25 cellular contexts compared by ENCODE assay signal in genomic region chr2:154694881-154695280, GRCh38. TPM values are rescaled to one million over a fixed set of nuclear protein-coding genes. Genes with fewer than 3 reads are reported as not detected.
"Had no signal": no experiment of that assay in that cellular context is flagged by ENCODE, and none has a peak within 500 bp of the region (broad histone marks: within the 10 kb centered on the region; RNA-seq: fewer than 3 reads in every experiment).

No MANE protein-coding gene starts in this region.

- H3K27ac ChIP-seq: esophagus squamous epithelium, hepatocyte, parathyroid adenoma, prostate gland, spleen, stomach, thoracic aorta, transverse colon had no signal

- H3K27ac Mint-ChIP-seq: effector memory CD8-positive, alpha-beta T cell; naive thymus-derived CD4-positive, alpha-beta T cell; nephron progenitor cell; stimulated activated naive B cell treated with anti-CD40 and anti-IgM and Interleukin-4, amounts not matched to agents 10 μg/mL and 1 μg/mL and 100 μg/mL, for 72 hours had no signal

- H3K4me3 ChIP-seq: esophagus squamous epithelium, gastroesophageal sphincter, hepatocyte, prostate gland, spleen, stomach, thoracic aorta, transverse colon had no signal

- H3K4me3 Mint-ChIP-seq: effector memory CD8-positive, alpha-beta T cell; naive thymus-derived CD4-positive, alpha-beta T cell; nephron progenitor cell; stimulated activated naive B cell treated with anti-CD40 and anti-IgM and Interleukin-4, amounts not matched to agents 10 μg/mL and 1 μg/mL and 100 μg/mL, for 72 hours had no signal

- H3K36me3 ChIP-seq: esophagus squamous epithelium, gastroesophageal sphincter, prostate gland, spleen, stomach, thoracic aorta, transverse colon had no signal

- H3K9ac ChIP-seq: parathyroid adenoma had no signal

- H3K27me3 ChIP-seq: hepatocyte had no signal

- DNase-seq: effector memory CD8-positive, alpha-beta T cell; esophagus squamous epithelium; foreskin fibroblast; glutamatergic neuron; left colon; naive thymus-derived CD4-positive, alpha-beta T cell; nephron progenitor cell; spleen; stimulated activated CD4-positive, alpha-beta T cell treated with anti-CD3 and anti-CD28 coated beads, Interleukin-15, amount 100 ng/mL, for 24 hours; stimulated activated CD4-positive, alpha-beta T cell treated with anti-CD3 and anti-CD28 coated beads, Interleukin-1b, Interleukin-23, amount 100 ng/mL, for 48 hours; stimulated activated CD4-positive, alpha-beta T cell treated with anti-CD3 and anti-CD28 coated beads, Interleukin-4, amount 100 ng/mL, for 4 hours; stimulated activated naive B cell treated with anti-CD40 and anti-IgM and Interleukin-4, amounts not matched to agents 10 μg/mL and 1 μg/mL and 100 μg/mL, for 72 hours; stomach; substantia nigra; transverse colon had no signal

- H3K4me1 ChIP-seq: parathyroid adenoma, prostate gland had no signal

- H3K9me3 ChIP-seq: esophagus squamous epithelium, gastroesophageal sphincter, prostate gland, spleen, stomach, thoracic aorta, transverse colon had no signal

RNA-seq across cellular contexts. Expression of gene KCNJ3, which starts 3.6 kb away (rescaled TPM):
- total RNA-seq: esophagus squamous epithelium; kidney epithelial cell; lung microvascular endothelial cell; mesenteric fat pad; mononuclear cell; naive thymus-derived CD4-positive, alpha-beta T cell; omental fat pad had no signal
- polyA plus RNA-seq: naive thymus-derived CD4-positive, alpha-beta T cell had no signal
